1 cellular context compared by ENCODE assay signal in genomic region chr12:4810219-4810671, GRCh38.
TF ChIP-seq lines count a peak whose summit lies in the region.

No MANE protein-coding gene starts in this region.

TF ChIP-seq in GM23338, 12 proteins besides CTCF, POLR2A, EP300 and RAD21 (continued from another document):
- no peak for TF ChIP-seq ZNF462 (CRISPR knock-in tag; IDR thresholded peaks at IDR 0.05)
- TF ChIP-seq EZH2 (IDR thresholded peaks at IDR 0.05; ENCODE audit: low read depth, unreplicated experiment) = no peak
- TF ChIP-seq STAT1 (IDR thresholded peaks at IDR 0.05; ENCODE audit: unreplicated experiment) = no peak
- no peak for TF ChIP-seq ZNF114 (CRISPR knock-in tag; IDR thresholded peaks at IDR 0.05)
- TF ChIP-seq JUNB (IDR thresholded peaks at IDR 0.05; ENCODE audit: unreplicated experiment) = no peak
- no peak for TF ChIP-seq EZH2phosphoT487 (IDR thresholded peaks at IDR 0.05; ENCODE audit: unreplicated experiment)
